In genomic region chr1:202315576-202316168, GRCh38 we compare ENCODE assay signal across 8 cellular contexts. TPM values are rescaled to one million over a fixed set of nuclear protein-coding genes. Genes with fewer than 3 reads are reported as not detected.
DNase-seq lines count a peak whose midpoint lies in the region; ATAC-seq and TF ChIP-seq lines count a peak whose summit lies in the region.

No MANE protein-coding gene starts in this region.

- ATAC-seq in GM19351 (IDR thresholded peaks at IDR 0.05; ENCODE audit: unreplicated experiment), result no peak

- CTCF ChIA-PET in RWPE1 (lab: Yijun Ruan, JAX), result interaction anchor here (0.5 to 5.4 kb wide), 28 partner anchors 8 to 456 kb away, joined by 3 to 52 read pairs (median 4); partner anchors contain the start of gene LGR6

- no peaks in the 10 kb centered on the region for H3K9me3 ChIP-seq in Loucy (ENCODE audit: insufficient read depth, low read depth, low read length)
- H3K9me3 ChIP-seq in neutrophil, result no peaks in the 10 kb centered on the region

- no peaks in the 10 kb centered on the region for H4K20me1 ChIP-seq in Loucy (ENCODE audit: insufficient read depth, low read length, poor library complexity, severe bottlenecking)

- POLR2A ChIA-PET in RWPE1 (lab: Yijun Ruan, JAX; ENCODE audit: low non-redundant PET), result no interaction called here

- peaks cover 14% of the 10 kb centered on the region for H3K27me3 Mint-ChIP-seq in activated T-helper 1 cell treated with anti-CD3 and anti-CD28 coated beads, Interleukin-12 subunit alpha, Interleukin-12 subunit beta, Interleukin-2, Interleukin-4 antibody, amounts not matched to agents 30 ng/mL and 10 ng/mL and 1 ng/mL, durations not matched to agents 14 hours and 24 hours and 36 hours (ENCODE audit: insufficient read depth)

- peak; percentile 77 for DNase-seq in GM12865 (ENCODE audit: low read depth)
- DNase-seq in RWPE1 (ENCODE audit: low spot score), result peak; percentile 92
- peak; percentile 63 for DNase-seq in activated T-helper 1 cell treated with anti-CD3 and anti-CD28 coated beads, Interleukin-12 subunit alpha, Interleukin-12 subunit beta, Interleukin-2, Interleukin-4 antibody, amounts not matched to agents 30 ng/mL and 10 ng/mL and 1 ng/mL, durations not matched to agents 14 hours and 24 hours and 36 hours (ENCODE audit: low spot score)
- DNase-seq in fibroblast of the conjunctiva (ENCODE audit: low read depth), result peak; percentile 54
- DNase-seq in superior temporal gyrus (ENCODE audit: extremely low spot score), result peak; percentile 85

- H3K4me1 ChIP-seq in Loucy (ENCODE audit: insufficient read depth, low read length, poor library complexity, severe bottlenecking), result no peaks in the 10 kb centered on the region
- H3K4me1 ChIP-seq in neutrophil (ENCODE audit: control insufficient read depth in 1 of 2, insufficient read depth in 1 of 2, low read depth in 1 of 2, low read length in 1 of 2), result no peaks in the 10 kb centered on the region

- H2AFZ ChIP-seq in Loucy (ENCODE audit: low read length), result no peak overlapping the region

- H3K36me3 ChIP-seq in Loucy (ENCODE audit: insufficient read depth, low read length), result no peaks in the 10 kb centered on the region
- H3K36me3 ChIP-seq in neutrophil, result no peaks in the 10 kb centered on the region

- no peaks in the 10 kb centered on the region for H3K9me2 ChIP-seq in Loucy (replicated peaks; ENCODE audit: low read depth, low read length)

- H3K27me3 ChIP-seq in Loucy (ENCODE audit: insufficient read depth, low read length, poor library complexity, severe bottlenecking) (no peaks in the 10 kb centered on the region), neutrophil (peaks cover 47% of the 10 kb centered on the region)

- no peaks in the 10 kb centered on the region for H3K36me3 Mint-ChIP-seq in activated T-helper 1 cell treated with anti-CD3 and anti-CD28 coated beads, Interleukin-12 subunit alpha, Interleukin-12 subunit beta, Interleukin-2, Interleukin-4 antibody, amounts not matched to agents 30 ng/mL and 10 ng/mL and 1 ng/mL, durations not matched to agents 14 hours and 24 hours and 36 hours (ENCODE audit: low read depth)

- H3K4me3 ChIP-seq in GM12865 (ENCODE audit: low read depth, low read length), result no peak overlapping the region
- H3K4me3 ChIP-seq in Loucy (ENCODE audit: low read length, poor library complexity, severe bottlenecking), result no peak overlapping the region
- H3K4me3 ChIP-seq in neutrophil (ENCODE audit: low read depth in 1 of 2, low read length in 1 of 2), result no peak overlapping the region

- H3K27ac Mint-ChIP-seq in activated T-helper 1 cell treated with anti-CD3 and anti-CD28 coated beads, Interleukin-12 subunit alpha, Interleukin-12 subunit beta, Interleukin-2, Interleukin-4 antibody, amounts not matched to agents 30 ng/mL and 10 ng/mL and 1 ng/mL, durations not matched to agents 14 hours and 24 hours and 36 hours, result no peak overlapping the region

- no peak overlapping the region for H3K9ac ChIP-seq in Loucy (ENCODE audit: low read depth, low read length, poor library complexity, severe bottlenecking)

- TF ChIP-seq CTCF in GM12865 (IDR thresholded peaks at IDR 0.05; ENCODE audit: insufficient read depth, low read depth, low read length, missing control alignments), result peak; percentile 98
- peak; percentile 97 for TF ChIP-seq CTCF in Loucy (conservative IDR thresholded peaks at IDR 0.05; ENCODE audit: low read length)
- peak; percentile 97 for TF ChIP-seq CTCF in RWPE1 (conservative IDR thresholded peaks at IDR 0.05; ENCODE audit: low read depth)
- TF ChIP-seq CTCF in neutrophil (IDR thresholded peaks at IDR 0.05), result peak; percentile 54

- H3K79me2 ChIP-seq in Loucy (ENCODE audit: insufficient read depth, low read length), result no peaks in the 10 kb centered on the region

- intact Hi-C loops in activated T-helper 1 cell treated with anti-CD3 and anti-CD28 coated beads, Interleukin-12 subunit alpha, Interleukin-12 subunit beta, Interleukin-2, Interleukin-4 antibody, amounts not matched to agents 30 ng/mL and 10 ng/mL and 1 ng/mL, durations not matched to agents 14 hours and 24 hours and 36 hours (cut with micrococcal nuclease), result loop anchor here (1.0 kb wide), 5 partner anchors 41 to 131 kb away; partner anchors contain the start of gene LGR6

- H3F3A ChIP-seq in Loucy (ENCODE audit: low read depth), result no peaks in the 10 kb centered on the region

- H3K4me3 Mint-ChIP-seq in activated T-helper 1 cell treated with anti-CD3 and anti-CD28 coated beads, Interleukin-12 subunit alpha, Interleukin-12 subunit beta, Interleukin-2, Interleukin-4 antibody, amounts not matched to agents 30 ng/mL and 10 ng/mL and 1 ng/mL, durations not matched to agents 14 hours and 24 hours and 36 hours, result no peak overlapping the region

- peaks cover 4% of the 10 kb centered on the region for H3K4me1 Mint-ChIP-seq in activated T-helper 1 cell treated with anti-CD3 and anti-CD28 coated beads, Interleukin-12 subunit alpha, Interleukin-12 subunit beta, Interleukin-2, Interleukin-4 antibody, amounts not matched to agents 30 ng/mL and 10 ng/mL and 1 ng/mL, durations not matched to agents 14 hours and 24 hours and 36 hours (ENCODE audit: low read depth)

- no peaks in the 10 kb centered on the region for H3K9me3 Mint-ChIP-seq in activated T-helper 1 cell treated with anti-CD3 and anti-CD28 coated beads, Interleukin-12 subunit alpha, Interleukin-12 subunit beta, Interleukin-2, Interleukin-4 antibody, amounts not matched to agents 30 ng/mL and 10 ng/mL and 1 ng/mL, durations not matched to agents 14 hours and 24 hours and 36 hours

- no peak overlapping the region for H3K27ac ChIP-seq in RWPE1
- no peak overlapping the region for H3K27ac ChIP-seq in neutrophil

- no peak overlapping the region for H3K4me2 ChIP-seq in Loucy (ENCODE audit: low read depth, low read length, poor library complexity, severe bottlenecking)

RNA-seq across cellular contexts. Expression of gene UBE2T, which starts 26.1 kb away (rescaled TPM):
- total RNA-seq in activated T-helper 1 cell treated with anti-CD3 and anti-CD28 coated beads, Interleukin-12 subunit alpha, Interleukin-12 subunit beta, Interleukin-2, Interleukin-4 antibody, amounts not matched to agents 30 ng/mL and 10 ng/mL and 1 ng/mL, durations not matched to agents 14 hours and 24 hours and 36 hours, result 82.9 and 88.1 TPM in 2 replicates

RNA-seq across cellular contexts. Expression of gene PPP1R12B, which starts 32.8 kb away (rescaled TPM):
- total RNA-seq in activated T-helper 1 cell treated with anti-CD3 and anti-CD28 coated beads, Interleukin-12 subunit alpha, Interleukin-12 subunit beta, Interleukin-2, Interleukin-4 antibody, amounts not matched to agents 30 ng/mL and 10 ng/mL and 1 ng/mL, durations not matched to agents 14 hours and 24 hours and 36 hours, result 11.1 and 15.8 TPM in 2 replicates
